ENCODE assay signal across 21 cellular contexts in the genomic region with DNA sequence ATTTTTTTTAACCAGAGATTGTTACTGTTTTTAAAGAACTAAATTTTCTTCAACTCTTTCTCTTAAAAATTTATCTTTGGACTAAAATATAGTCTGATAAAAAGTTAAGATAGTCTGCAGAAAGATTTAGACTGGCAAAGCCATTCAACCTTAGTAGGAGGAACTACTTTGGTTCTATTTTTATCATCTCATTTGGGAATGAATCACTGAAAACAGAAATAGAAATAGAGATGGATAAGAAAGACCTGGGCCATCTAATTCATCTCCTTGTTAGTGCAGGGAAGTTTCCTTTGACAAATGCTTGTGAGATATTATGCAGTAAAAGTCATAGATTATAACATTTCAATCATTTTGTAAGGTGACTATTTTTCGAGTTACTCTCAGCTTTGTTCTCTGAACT.
"Had no signal": no experiment of that assay in that cellular context is flagged by ENCODE, and none has a peak within 500 bp of the region (broad histone marks: within the 10 kb centered on the region; RNA-seq: fewer than 3 reads in every experiment).

No MANE protein-coding gene starts in this region.

- H3K27me3 Mint-ChIP-seq: stimulated activated naive B cell treated with anti-CD40 and anti-IgM and Interleukin-4, amounts not matched to agents 10 μg/mL and 1 μg/mL and 100 μg/mL, for 72 hours had no signal

- H3K36me3 ChIP-seq: cardiac muscle cell, ovary, right lobe of liver, spleen, stomach, upper lobe of left lung, uterus had no signal

- H3K27me3 ChIP-seq: cardiac muscle cell, ovary, right lobe of liver, spleen, stomach, upper lobe of left lung, uterus had no signal

- H3K4me1 Mint-ChIP-seq: immature natural killer cell; natural killer cell; stimulated activated naive B cell treated with anti-CD40 and anti-IgM and Interleukin-4, amounts not matched to agents 10 μg/mL and 1 μg/mL and 100 μg/mL, for 72 hours had no signal

- H3K4me3 ChIP-seq: cardiac muscle cell, left ventricle myocardium inferior, lung, ovary, right lobe of liver, spleen, stomach, upper lobe of left lung, uterus had no signal

- DNase-seq: cerebellar nuclear complex; dermis blood vessel endothelial cell; immature natural killer cell; left cardiac atrium; left ventricle myocardium inferior; mesendoderm; natural killer cell; ovary; right lobe of liver; spleen; stimulated activated CD4-positive, alpha-beta T cell treated with anti-CD3 and anti-CD28 coated beads, Interleukin-15, amount 100 ng/mL, for 24 hours; stimulated activated CD4-positive, alpha-beta T cell treated with anti-CD3 and anti-CD28 coated beads, Interleukin-1b, Interleukin-23, amount 100 ng/mL, for 48 hours; stimulated activated CD4-positive, alpha-beta T cell treated with anti-CD3 and anti-CD28 coated beads, Interleukin-4, amount 100 ng/mL, for 4 hours; stimulated activated naive B cell treated with anti-CD40 and anti-IgM and Interleukin-4, amounts not matched to agents 10 μg/mL and 1 μg/mL and 100 μg/mL, for 72 hours; stomach; substantia nigra; upper lobe of left lung; uterus had no signal

- H3K9me3 ChIP-seq: ovary, right lobe of liver, upper lobe of left lung, uterus had no signal

- H3K4me3 Mint-ChIP-seq: immature natural killer cell; natural killer cell; neural crest cell; stimulated activated naive B cell treated with anti-CD40 and anti-IgM and Interleukin-4, amounts not matched to agents 10 μg/mL and 1 μg/mL and 100 μg/mL, for 72 hours had no signal

- H3K36me3 Mint-ChIP-seq: immature natural killer cell; natural killer cell; stimulated activated naive B cell treated with anti-CD40 and anti-IgM and Interleukin-4, amounts not matched to agents 10 μg/mL and 1 μg/mL and 100 μg/mL, for 72 hours had no signal

- H3K27ac ChIP-seq: cardiac muscle cell, ovary, right lobe of liver, spleen, stomach, upper lobe of left lung, uterus had no signal

- H3K4me1 ChIP-seq: right lobe of liver, spleen, stomach, upper lobe of left lung, uterus had no signal

- ATAC-seq: natural killer cell; right lobe of liver; stimulated activated naive B cell treated with anti-CD40 and anti-IgM and Interleukin-4, amounts not matched to agents 10 μg/mL and 1 μg/mL and 100 μg/mL, for 72 hours had no signal

- H3K27ac Mint-ChIP-seq: immature natural killer cell; natural killer cell; stimulated activated naive B cell treated with anti-CD40 and anti-IgM and Interleukin-4, amounts not matched to agents 10 μg/mL and 1 μg/mL and 100 μg/mL, for 72 hours had no signal
